Comparison of ENCODE assay signal across 19 cellular contexts in genomic region chr1:246317723-246318359, GRCh38.
DNase-seq lines count a peak whose midpoint lies in the region; ATAC-seq and TF ChIP-seq lines count a peak whose summit lies in the region.
"Had no signal": no experiment of that assay in that cellular context is flagged by ENCODE, and none has a peak within 500 bp of the region (broad histone marks: within the 10 kb centered on the region; RNA-seq: fewer than 3 reads in every experiment).

No MANE protein-coding gene starts in this region.

- no peak for ATAC-seq in GM18511 (IDR thresholded peaks at IDR 0.05; ENCODE audit: unreplicated experiment)
- ATAC-seq in GM21786 (IDR thresholded peaks at IDR 0.05; ENCODE audit: unreplicated experiment), result no peak
- ATAC-seq in HG03520 (IDR thresholded peaks at IDR 0.05; ENCODE audit: unreplicated experiment), result no peak
- ATAC-seq: GM12878; heart left ventricle; stimulated activated naive CD8-positive, alpha-beta T cell treated with anti-CD3 and anti-CD28 coated beads, Interleukin-15, amount 100 ng/mL, for 72 hours had no signal

- peaks cover 9% of the 10 kb centered on the region for H3K4me1 ChIP-seq in adipocyte (ENCODE audit: control insufficient read depth, insufficient read depth, low read length)
- H3K4me1 ChIP-seq: heart left ventricle had no signal

- H3K36me3 ChIP-seq in adipocyte (ENCODE audit: control insufficient read depth, insufficient read depth, low read length, severe bottlenecking), result no peaks in the 10 kb centered on the region
- H3K36me3 ChIP-seq: brain microvascular endothelial cell, heart left ventricle had no signal

- peak; percentile 42 for DNase-seq in AG10803 (ENCODE audit: low read depth)
- peak; percentile 20 for DNase-seq in HS-5 (ENCODE audit: low read depth)
- DNase-seq in adipocyte (ENCODE audit: low read depth), result peak; percentile 12
- peak; percentile 35 to 59 for DNase-seq in foreskin fibroblast
- DNase-seq in activated T-cell treated with anti-CD3 and anti-CD28 coated beads, Interleukin-2, amount 50 U/mL, for 48 hours, result no peak
- DNase-seq: activated naive CD4-positive, alpha-beta T cell treated with anti-CD3 and anti-CD28 coated beads for 36 hours; activated T-cell treated with anti-CD3 and anti-CD28 coated beads for 4 hours; brain microvascular endothelial cell; COR-L47; heart left ventricle; NCI-H1436 treated with DMSO at 0.1 percent for 48 hours; NCI-H748 treated with DMSO at 0.1 percent for 48 hours; RPMI8226; stimulated activated CD4-positive, alpha-beta T cell treated with anti-CD3 and anti-CD28 coated beads, Interleukin-2, amount 100 ng/mL, for 24 hours; stimulated activated naive CD8-positive, alpha-beta T cell treated with anti-CD3 and anti-CD28 coated beads, Interleukin-15, amount 100 ng/mL, for 72 hours had no signal

- TF ChIP-seq CTCF in AG10803 (conservative IDR thresholded peaks at IDR 0.05; ENCODE audit: low read length) (no peak), foreskin fibroblast (IDR thresholded peaks at IDR 0.05; ENCODE audit: low read depth, low read length) (no peak)

- no peak overlapping the region for H3K9ac ChIP-seq in adipocyte (ENCODE audit: low read length)

- H3K27me3 ChIP-seq in adipocyte (replicated peaks; ENCODE audit: control insufficient read depth, insufficient read depth, low read length), result no peaks in the 10 kb centered on the region
- H3K27me3 ChIP-seq: brain microvascular endothelial cell, heart left ventricle had no signal

- H3K4me3 ChIP-seq in AG10803 (ENCODE audit: low read length) (no peak overlapping the region), adipocyte (ENCODE audit: low read length) (no peak overlapping the region), foreskin fibroblast (ENCODE audit: low read depth in 1 of 2, low read length in 2 of 2) (no peak overlapping the region)
- H3K4me3 ChIP-seq: GM12878, heart left ventricle had no signal

- H3K9me3 ChIP-seq in adipocyte (ENCODE audit: control insufficient read depth, low read length), result no peaks in the 10 kb centered on the region
- H3K9me3 ChIP-seq: heart left ventricle had no signal

Comparison
In these comparisons a context has a peak if more than half of its experiments do, and no peak if none do; other contexts are left out.
1. DNase-seq: peak in AG10803 (single experiment), HS-5 (single experiment), adipocyte (single experiment) and foreskin fibroblast (2 of 2); none in activated T-cell treated with anti-CD3 and anti-CD28 coated beads, Interleukin-2, amount 50 U/mL, for 48 hours (0 of 2).